Comparison of ENCODE assay signal across 18 cellular contexts in the genomic region with DNA sequence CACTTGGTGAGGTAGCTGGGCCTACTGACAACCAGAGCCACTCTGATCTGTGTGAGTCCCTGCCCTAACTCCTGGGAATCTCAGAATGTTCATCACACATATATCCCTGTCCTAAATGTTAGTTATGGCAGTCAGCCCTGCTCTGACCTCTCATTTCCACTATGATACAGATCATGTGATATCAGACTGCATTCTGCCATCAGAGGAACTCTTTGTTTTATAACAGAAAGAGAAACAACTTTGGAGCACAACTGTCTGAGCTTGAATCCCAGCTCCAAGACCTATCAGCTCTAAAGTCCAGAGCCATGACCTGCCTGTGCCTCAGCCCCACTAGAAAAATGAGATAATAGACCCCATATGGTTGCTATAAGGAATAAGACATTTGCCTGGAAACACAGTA. TPM values are rescaled to one million over a fixed set of nuclear protein-coding genes. Genes with fewer than 3 reads are reported as not detected.
DNase-seq lines count a peak whose midpoint lies in the region; ATAC-seq and TF ChIP-seq lines count a peak whose summit lies in the region.
"Had no signal": no experiment of that assay in that cellular context is flagged by ENCODE, and none has a peak within 500 bp of the region (broad histone marks: within the 10 kb centered on the region; RNA-seq: fewer than 3 reads in every experiment).

No MANE protein-coding gene starts in this region.

- TF ChIP-seq CTCF in Loucy (conservative IDR thresholded peaks at IDR 0.05; ENCODE audit: low read length), result no peak
- no peak for TF ChIP-seq CTCF in neural progenitor cell (IDR thresholded peaks at IDR 0.05)

- no peak overlapping the region for H3K4me3 ChIP-seq in Loucy (ENCODE audit: low read length, poor library complexity, severe bottlenecking)
- no peak overlapping the region for H3K4me3 ChIP-seq in neural progenitor cell
- H3K4me3 ChIP-seq: GM23248 had no signal

- H3K27ac Mint-ChIP-seq in stimulated activated effector memory CD8-positive, alpha-beta T cell treated with anti-CD3 and anti-CD28 coated beads, Interleukin-12 subunit alpha, Interleukin-12 subunit beta, amount 100 ng/mL, for 72 hours, result peak overlapping the region; percentile 6
- H3K27ac Mint-ChIP-seq in effector memory CD8-positive, alpha-beta T cell, result no peak overlapping the region
- H3K27ac Mint-ChIP-seq in neural progenitor cell, result no peak overlapping the region
- H3K27ac Mint-ChIP-seq: CD4-positive, CD25-positive, alpha-beta regulatory T cell; CD8-positive, alpha-beta T cell had no signal

- H3K27me3 ChIP-seq in Loucy (ENCODE audit: insufficient read depth, low read length, poor library complexity, severe bottlenecking) (no peaks in the 10 kb centered on the region), neural progenitor cell (no peaks in the 10 kb centered on the region)

- no peaks in the 10 kb centered on the region for H3K27me3 Mint-ChIP-seq in effector memory CD8-positive, alpha-beta T cell
- peaks cover 2% of the 10 kb centered on the region for H3K27me3 Mint-ChIP-seq in neural progenitor cell (ENCODE audit: insufficient read depth, low read depth)
- H3K27me3 Mint-ChIP-seq: CD4-positive, CD25-positive, alpha-beta regulatory T cell had no signal

- H3K79me2 ChIP-seq in Loucy (ENCODE audit: insufficient read depth, low read length) (no peaks in the 10 kb centered on the region), neural progenitor cell (ENCODE audit: low read depth) (no peaks in the 10 kb centered on the region)

- H3F3A ChIP-seq in Loucy (ENCODE audit: low read depth) (no peaks in the 10 kb centered on the region), neural progenitor cell (ENCODE audit: low read depth) (no peaks in the 10 kb centered on the region)

- no peak overlapping the region for H3K27ac ChIP-seq in neural progenitor cell
- H3K27ac ChIP-seq: GM23248 had no signal

- H3K4me1 Mint-ChIP-seq in stimulated activated effector memory CD8-positive, alpha-beta T cell treated with anti-CD3 and anti-CD28 coated beads, Interleukin-12 subunit alpha, Interleukin-12 subunit beta, amount 100 ng/mL, for 72 hours, result peaks cover 5% of the 10 kb centered on the region
- peaks cover 0 to 3% of the 10 kb centered on the region in 2 donors for H3K4me1 Mint-ChIP-seq in effector memory CD8-positive, alpha-beta T cell (ENCODE audit: low read depth in 2 of 2)
- no peaks in the 10 kb centered on the region for H3K4me1 Mint-ChIP-seq in neural progenitor cell
- H3K4me1 Mint-ChIP-seq: CD4-positive, CD25-positive, alpha-beta regulatory T cell had no signal

- H4K20me1 ChIP-seq in Loucy (ENCODE audit: insufficient read depth, low read length, poor library complexity, severe bottlenecking), result no peaks in the 10 kb centered on the region
- H4K20me1 ChIP-seq in neural progenitor cell (ENCODE audit: low read depth), result no peaks in the 10 kb centered on the region

- H3K4me1 ChIP-seq in Loucy (ENCODE audit: insufficient read depth, low read length, poor library complexity, severe bottlenecking) (no peaks in the 10 kb centered on the region), neural progenitor cell (peaks cover 1% of the 10 kb centered on the region)

- H3K9ac ChIP-seq in Loucy (ENCODE audit: low read depth, low read length, poor library complexity, severe bottlenecking) (no peak overlapping the region), neural progenitor cell (no peak overlapping the region)
- H3K9ac ChIP-seq: GM23248 had no signal

- H3K4me3 Mint-ChIP-seq in stimulated activated effector memory CD8-positive, alpha-beta T cell treated with anti-CD3 and anti-CD28 coated beads, Interleukin-12 subunit alpha, Interleukin-12 subunit beta, amount 100 ng/mL, for 72 hours, result no peak overlapping the region
- H3K4me3 Mint-ChIP-seq in effector memory CD8-positive, alpha-beta T cell, result no peak overlapping the region
- H3K4me3 Mint-ChIP-seq in neural progenitor cell, result no peak overlapping the region
- H3K4me3 Mint-ChIP-seq: CD4-positive, CD25-positive, alpha-beta regulatory T cell; CD8-positive, alpha-beta T cell had no signal

- no peak overlapping the region for H3K4me2 ChIP-seq in Loucy (ENCODE audit: low read depth, low read length, poor library complexity, severe bottlenecking)
- no peak overlapping the region for H3K4me2 ChIP-seq in neural progenitor cell

- no peak for ATAC-seq in stimulated activated effector memory CD8-positive, alpha-beta T cell treated with anti-CD3 and anti-CD28 coated beads, Interleukin-12 subunit alpha, Interleukin-12 subunit beta, amount 100 ng/mL, for 72 hours
- no peak for ATAC-seq in effector memory CD8-positive, alpha-beta T cell (replicated peaks)
- ATAC-seq: CD8-positive, alpha-beta T cell had no signal

- H3K9me3 ChIP-seq in Loucy (ENCODE audit: insufficient read depth, low read depth, low read length) (no peaks in the 10 kb centered on the region), neural progenitor cell (ENCODE audit: low read depth) (no peaks in the 10 kb centered on the region)

- DNase-seq in RPMI7951 (ENCODE audit: low read depth) (peak; percentile 1), epidermal melanocyte (ENCODE audit: insufficient read length, low spot score) (peak; percentile 66), neural progenitor cell (ENCODE audit: low spot score) (no peak), islet precursor cell (no peak)
- no peak for DNase-seq in stimulated activated effector memory CD8-positive, alpha-beta T cell treated with anti-CD3 and anti-CD28 coated beads, Interleukin-12 subunit alpha, Interleukin-12 subunit beta, amount 100 ng/mL, for 72 hours (ENCODE audit: low spot score in 2 of 2)
- DNase-seq in effector memory CD8-positive, alpha-beta T cell, result no peak
- DNase-seq: C1 segment of cervical spinal cord; CD4-positive, CD25-positive, alpha-beta regulatory T cell; CD8-positive, alpha-beta T cell; DMS 273 treated with DMSO at 0.1 percent for 48 hours; DMS79 treated with DMSO at 0.1 percent for 48 hours; GF-D8; GM23248; H7; HCEC 1CT had no signal

- no peaks in the 10 kb centered on the region for H3K9me2 ChIP-seq in Loucy (replicated peaks; ENCODE audit: low read depth, low read length)

- H3K36me3 Mint-ChIP-seq in stimulated activated effector memory CD8-positive, alpha-beta T cell treated with anti-CD3 and anti-CD28 coated beads, Interleukin-12 subunit alpha, Interleukin-12 subunit beta, amount 100 ng/mL, for 72 hours, result peaks cover 38% of the 10 kb centered on the region
- peaks cover 23% of the 10 kb centered on the region for H3K36me3 Mint-ChIP-seq in effector memory CD8-positive, alpha-beta T cell (ENCODE audit: insufficient read depth)
- no peaks in the 10 kb centered on the region for H3K36me3 Mint-ChIP-seq in neural progenitor cell
- H3K36me3 Mint-ChIP-seq: CD4-positive, CD25-positive, alpha-beta regulatory T cell had no signal

- no peaks in the 10 kb centered on the region for H3K36me3 ChIP-seq in Loucy (ENCODE audit: insufficient read depth, low read length)
- H3K36me3 ChIP-seq in neural progenitor cell, result no peaks in the 10 kb centered on the region

- H3K9me3 Mint-ChIP-seq in stimulated activated effector memory CD8-positive, alpha-beta T cell treated with anti-CD3 and anti-CD28 coated beads, Interleukin-12 subunit alpha, Interleukin-12 subunit beta, amount 100 ng/mL, for 72 hours, result peaks cover 2% of the 10 kb centered on the region
- no peaks in the 10 kb centered on the region for H3K9me3 Mint-ChIP-seq in effector memory CD8-positive, alpha-beta T cell
- no peaks in the 10 kb centered on the region for H3K9me3 Mint-ChIP-seq in neural progenitor cell
- H3K9me3 Mint-ChIP-seq: CD8-positive, alpha-beta T cell had no signal

- H2AFZ ChIP-seq in Loucy (ENCODE audit: low read length) (0 out of 2 replicates have a peak overlapping the region, but pooled peaks have one; percentile 15), neural progenitor cell (replicated peaks) (no peak overlapping the region)
- H2AFZ ChIP-seq: GM23248 had no signal

RNA-seq across cellular contexts. Expression of a gene that starts 54.6 kb away (rescaled TPM):
- total RNA-seq in RPMI7951 (2014; rRNA removed; shearing (Covaris generic)), result 0.60 and 0.68 TPM in 2 replicates
- 0.30 and 0.50 TPM in 2 replicates for total RNA-seq in neural progenitor cell (ENCODE audit: low replicate concordance)
- total RNA-seq: A172; CD4-positive, CD25-positive, alpha-beta regulatory T cell; G401 had no signal

Comparison
In these comparisons a context has a peak if more than half of its experiments do, and no peak if none do; other contexts are left out.
1. DNase-seq: peak in RPMI7951 (single experiment) and epidermal melanocyte (single experiment); none in stimulated activated effector memory CD8-positive, alpha-beta T cell treated with anti-CD3 and anti-CD28 coated beads, Interleukin-12 subunit alpha, Interleukin-12 subunit beta, amount 100 ng/mL, for 72 hours (0 of 2), effector memory CD8-positive, alpha-beta T cell (0 of 3), neural progenitor cell (single experiment) and islet precursor cell (single experiment).